21 cellular contexts compared by ENCODE assay signal in the genomic region with DNA sequence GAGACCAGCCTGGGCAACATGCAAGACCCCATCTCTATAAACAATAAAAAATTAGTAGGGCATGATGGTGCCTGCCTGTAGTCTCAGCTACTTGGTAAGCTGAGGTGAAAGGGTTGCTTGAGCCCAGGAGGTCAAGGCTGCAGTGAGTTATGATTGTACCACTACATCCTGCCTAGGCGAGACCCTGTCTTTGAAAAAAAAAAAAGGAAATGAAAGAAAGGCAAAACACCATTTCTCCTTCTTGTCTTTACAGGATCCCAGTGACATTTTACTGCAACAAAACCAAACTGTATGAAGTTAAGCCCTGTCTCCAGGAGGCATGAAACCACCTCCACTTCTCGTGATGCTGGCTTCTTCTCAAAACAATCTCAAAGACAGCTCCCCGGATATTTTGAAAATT.
"Had no signal": no experiment of that assay in that cellular context is flagged by ENCODE, and none has a peak within 500 bp of the region (broad histone marks: within the 10 kb centered on the region; RNA-seq: fewer than 3 reads in every experiment).

No MANE protein-coding gene starts in this region.

- H3K27me3 Mint-ChIP-seq: activated CD4-positive, alpha-beta T cell treated with anti-CD3 and anti-CD28 coated beads, Interleukin-2, amount 10 ng/mL, durations not matched to agents 7 days and 5 days; activated CD8-positive, alpha-beta T cell treated with anti-CD3 and anti-CD28 coated beads for 36 hours; activated naive CD8-positive, alpha-beta T cell; central memory CD8-positive, alpha-beta T cell had no signal

- H3K4me3 Mint-ChIP-seq: activated CD4-positive, alpha-beta T cell treated with anti-CD3 and anti-CD28 coated beads, Interleukin-2, amount 10 ng/mL, durations not matched to agents 7 days and 5 days; activated CD8-positive, alpha-beta T cell treated with anti-CD3 and anti-CD28 coated beads for 36 hours; activated naive CD8-positive, alpha-beta T cell; activated T-helper 1 cell treated with anti-CD3 and anti-CD28 coated beads, Interleukin-12 subunit alpha, Interleukin-12 subunit beta, Interleukin-2, Interleukin-4 antibody, amounts not matched to agents 30 ng/mL and 10 ng/mL and 1 ng/mL, durations not matched to agents 14 hours and 24 hours and 36 hours; central memory CD8-positive, alpha-beta T cell; mesothelial cell of epicardium; natural killer cell; stimulated activated effector memory CD8-positive, alpha-beta T cell treated with anti-CD3 and anti-CD28 coated beads, Interleukin-12 subunit alpha, Interleukin-12 subunit beta, amount 100 ng/mL, for 72 hours had no signal

- DNase-seq: activated CD4-positive, alpha-beta T cell treated with anti-CD3 and anti-CD28 coated beads, Interleukin-2, amount 10 ng/mL, durations not matched to agents 7 days and 5 days; activated CD4-positive, CD25-positive, alpha-beta regulatory T cell treated with anti-CD3 and anti-CD28 coated beads, Interleukin-2, amount 50 U/mL, for 72 hours; activated CD8-positive, alpha-beta T cell treated with anti-CD3 and anti-CD28 coated beads for 36 hours; activated gamma-delta T cell treated with Interleukin-2 at 50 U/mL for 16 hours; adrenal gland; effector memory CD4-positive, alpha-beta T cell; hippocampal formation; kidney glomerular epithelial cell; left ventricle myocardium inferior; natural killer cell; small intestine; stimulated activated CD4-positive, alpha-beta T cell treated with anti-CD3 and anti-CD28 coated beads, Interleukin-2, amount 100 ng/mL, for 24 hours; transverse colon; uterus had no signal

- H3K4me1 Mint-ChIP-seq: activated CD4-positive, alpha-beta T cell treated with anti-CD3 and anti-CD28 coated beads, Interleukin-2, amount 10 ng/mL, durations not matched to agents 7 days and 5 days; central memory CD8-positive, alpha-beta T cell; mesothelial cell of epicardium; natural killer cell; stimulated activated effector memory CD8-positive, alpha-beta T cell treated with anti-CD3 and anti-CD28 coated beads, Interleukin-12 subunit alpha, Interleukin-12 subunit beta, amount 100 ng/mL, for 72 hours had no signal

- ATAC-seq: activated CD8-positive, alpha-beta T cell treated with anti-CD3 and anti-CD28 coated beads for 36 hours; esophagus mucosa; natural killer cell; sciatic nerve; stimulated activated effector memory CD8-positive, alpha-beta T cell treated with anti-CD3 and anti-CD28 coated beads, Interleukin-12 subunit alpha, Interleukin-12 subunit beta, amount 100 ng/mL, for 72 hours had no signal

- H3K9me3 Mint-ChIP-seq: activated CD4-positive, alpha-beta T cell treated with anti-CD3 and anti-CD28 coated beads, Interleukin-2, amount 10 ng/mL, durations not matched to agents 7 days and 5 days; activated CD8-positive, alpha-beta T cell treated with anti-CD3 and anti-CD28 coated beads for 36 hours; activated T-helper 1 cell treated with anti-CD3 and anti-CD28 coated beads, Interleukin-12 subunit alpha, Interleukin-12 subunit beta, Interleukin-2, Interleukin-4 antibody, amounts not matched to agents 30 ng/mL and 10 ng/mL and 1 ng/mL, durations not matched to agents 14 hours and 24 hours and 36 hours; central memory CD8-positive, alpha-beta T cell; mesothelial cell of epicardium; natural killer cell; stimulated activated effector memory CD8-positive, alpha-beta T cell treated with anti-CD3 and anti-CD28 coated beads, Interleukin-12 subunit alpha, Interleukin-12 subunit beta, amount 100 ng/mL, for 72 hours had no signal

- H3K27ac Mint-ChIP-seq: activated CD4-positive, alpha-beta T cell treated with anti-CD3 and anti-CD28 coated beads, Interleukin-2, amount 10 ng/mL, durations not matched to agents 7 days and 5 days; activated CD8-positive, alpha-beta T cell treated with anti-CD3 and anti-CD28 coated beads for 36 hours; activated naive CD8-positive, alpha-beta T cell; activated T-helper 1 cell treated with anti-CD3 and anti-CD28 coated beads, Interleukin-12 subunit alpha, Interleukin-12 subunit beta, Interleukin-2, Interleukin-4 antibody, amounts not matched to agents 30 ng/mL and 10 ng/mL and 1 ng/mL, durations not matched to agents 14 hours and 24 hours and 36 hours; mesothelial cell of epicardium; natural killer cell had no signal
